ENCODE assay signal across 1 cellular context in the genomic region with DNA sequence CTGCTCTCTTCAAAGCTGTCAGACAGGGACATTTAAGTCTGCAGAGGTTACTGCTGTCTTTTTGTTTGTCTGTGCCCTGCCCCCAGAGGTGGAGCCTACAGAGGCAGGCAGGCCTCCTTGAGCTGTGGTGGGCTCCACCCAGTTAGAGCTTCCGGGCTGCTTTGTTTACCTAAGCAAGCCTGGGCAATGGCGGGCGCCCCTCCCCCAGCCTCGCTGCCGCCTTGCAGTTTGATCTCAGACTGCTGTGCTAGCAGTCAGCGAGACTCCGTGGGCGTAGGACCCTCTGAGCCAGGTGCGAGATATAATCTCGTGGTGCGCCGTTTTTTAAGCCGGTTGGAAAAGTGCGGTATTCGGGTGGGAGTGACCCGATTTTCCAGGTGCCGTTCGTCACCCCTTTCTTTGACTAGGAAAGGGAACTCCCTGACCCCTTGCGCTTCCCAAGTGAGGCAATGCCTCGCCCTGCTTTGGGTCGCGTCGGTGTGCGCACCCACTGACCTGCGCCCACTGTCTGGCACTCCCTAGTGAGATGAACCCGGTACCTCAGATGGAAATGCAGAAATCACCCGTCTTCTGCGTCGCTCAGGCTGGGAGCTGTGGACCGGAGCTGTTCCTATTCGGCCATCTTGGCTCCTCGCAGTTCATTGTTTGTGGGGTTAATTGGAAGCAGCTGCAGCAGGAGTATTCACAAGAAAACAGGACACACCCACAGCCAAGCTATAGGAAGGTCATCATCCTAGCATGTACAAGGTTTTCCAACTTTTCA.
A peak's percentile ranks its signal among the peaks of the same experiment; 100 is the strongest.
TF ChIP-seq lines count a peak whose summit lies in the region.

No MANE protein-coding gene starts in this region.

TF ChIP-seq in H1, 55 proteins besides CTCF, POLR2A, EP300 and RAD21:
- TF ChIP-seq YY1 (IDR thresholded peaks at IDR 0.05; ENCODE audit: low read depth, low read length) (0 out of 2 replicates have a peak, but pooled peaks have one; percentile 77), TAF1 (IDR thresholded peaks at IDR 0.05; ENCODE audit: low read depth, low read length) (0 out of 2 replicates have a peak, but pooled peaks have one; percentile 23)
